ENCODE assay signal across 1 cellular context in genomic region chr2:45616663-45617411, GRCh38.
A peak's percentile ranks its signal among the peaks of the same experiment; 100 is the strongest.
TF ChIP-seq lines count a peak whose summit lies in the region.

No MANE protein-coding gene starts in this region.

TF ChIP-seq in IMR-90, 13 proteins besides CTCF, POLR2A, EP300 and RAD21:
- no peak for TF ChIP-seq SMC3 (IDR thresholded peaks at IDR 0.05; ENCODE audit: low read depth, low read length)
- no peak for TF ChIP-seq MXI1 (IDR thresholded peaks at IDR 0.05; ENCODE audit: borderline replicate concordance, low read depth, low read length)
- peak; percentile 21; the same call in 1 of the 2 replicates for TF ChIP-seq BHLHE40 (IDR thresholded peaks at IDR 0.05; ENCODE audit: low read depth, low read length)
- TF ChIP-seq FOS (IDR thresholded peaks at IDR 0.05; ENCODE audit: low read depth, low read length) = peak; percentile 65; the same call in 1 of the 2 replicates
- TF ChIP-seq NFE2L2 (IDR thresholded peaks at IDR 0.05; ENCODE audit: low read depth, low read length) = peak; percentile 99
- TF ChIP-seq MAFK (IDR thresholded peaks at IDR 0.05; ENCODE audit: low read depth, low read length) = peak; percentile 95
